Comparison of ENCODE assay signal across 23 cellular contexts in the genomic region with DNA sequence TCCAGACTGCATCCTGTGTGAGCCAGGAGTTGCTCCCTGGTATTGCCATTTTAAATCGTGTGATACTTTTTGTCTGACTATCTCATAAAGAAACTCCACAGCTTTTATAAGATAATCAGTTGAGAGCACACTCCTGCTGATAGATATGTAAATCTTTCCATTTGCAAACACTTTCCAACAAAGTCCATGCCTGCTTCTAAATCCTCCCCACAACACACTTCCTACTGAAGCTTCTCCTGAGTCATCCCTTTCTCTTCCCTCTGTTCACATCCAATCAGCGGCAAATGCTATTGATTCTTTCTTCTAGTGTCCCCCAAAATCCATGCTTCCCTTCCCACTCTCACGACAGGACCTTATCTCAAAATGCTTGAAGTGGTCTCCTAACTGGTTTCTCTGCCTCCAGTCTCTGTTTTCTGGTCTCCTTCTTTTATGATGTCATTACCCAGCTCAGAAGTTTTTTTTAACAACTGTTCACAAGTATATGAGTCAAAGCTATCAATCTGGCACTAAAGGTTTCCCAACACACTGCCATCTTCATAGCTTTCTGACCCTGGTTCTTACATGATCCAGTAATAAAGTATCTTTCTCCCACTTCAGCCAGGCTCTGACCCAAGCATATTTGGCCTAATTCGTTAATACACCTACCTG. TPM values are rescaled to one million over a fixed set of nuclear protein-coding genes. Genes with fewer than 3 reads are reported as not detected.
DNase-seq lines count a peak whose midpoint lies in the region; ATAC-seq, FAIRE-seq and TF ChIP-seq lines count a peak whose summit lies in the region.
"Had no signal": no experiment of that assay in that cellular context is flagged by ENCODE, and none has a peak within 500 bp of the region (broad histone marks: within the 10 kb centered on the region; RNA-seq: fewer than 3 reads in every experiment).

No MANE protein-coding gene starts in this region.

- no peak overlapping the region for H3K4ac ChIP-seq in mesenchymal stem cell (ENCODE audit: low read depth in 1 of 2, low read length in 2 of 2)

- no peak for ATAC-seq in HepG2
- no peak for ATAC-seq in right lobe of liver
- ATAC-seq in K562, result no peak
- no peak for ATAC-seq in HG02852 (IDR thresholded peaks at IDR 0.05; ENCODE audit: unreplicated experiment)
- ATAC-seq: naive thymus-derived CD8-positive, alpha-beta T cell; stimulated activated naive B cell treated with anti-CD40 and anti-IgM and Interleukin-4, amounts not matched to agents 10 μg/mL and 1 μg/mL and 100 μg/mL, for 72 hours had no signal

- H2BK120ac ChIP-seq in mesenchymal stem cell (ENCODE audit: low read depth, low read length), result no peak overlapping the region

- H2BK12ac ChIP-seq in mesenchymal stem cell (ENCODE audit: low read length in 2 of 2), result peak overlapping the region in 1 of 2 experiments; percentile 10

- H2AFZ ChIP-seq in HepG2 (ENCODE audit: low read length), result no peak overlapping the region
- no peak overlapping the region for H2AFZ ChIP-seq in K562 (ENCODE audit: low read depth, low read length)
- H2AFZ ChIP-seq in mesenchymal stem cell (ENCODE audit: low read depth, low read length), result no peak overlapping the region
- H2AFZ ChIP-seq: PC-9 had no signal

- H4K91ac ChIP-seq in mesenchymal stem cell (ENCODE audit: low read length), result no peak overlapping the region

- H3K79me1 ChIP-seq in mesenchymal stem cell (replicated peaks; ENCODE audit: low read length, poor library complexity, severe bottlenecking), result no peaks in the 10 kb centered on the region

- H3K79me2 ChIP-seq in HepG2 (ENCODE audit: insufficient read depth, low read length) (peaks cover 11% of the 10 kb centered on the region), K562 (ENCODE audit: control insufficient read depth, insufficient read depth, low read length) (no peaks in the 10 kb centered on the region)

- TF ChIP-seq EP300 in HepG2 (IDR thresholded peaks at IDR 0.05; ENCODE audit: low read depth in 2 of 2, low read length in 2 of 2) (no peak), HepG2 (CRISPR knock-in tag; IDR thresholded peaks at IDR 0.05; ENCODE audit: borderline replicate concordance) (no peak), K562 (IDR thresholded peaks at IDR 0.05; ENCODE audit: low read length) (no peak), transverse colon (IDR thresholded peaks at IDR 0.05; ENCODE audit: low read depth) (no peak)

- H3K27ac ChIP-seq in HepG2 (ENCODE audit: extremely low read length, insufficient read depth, low read length) (no peak overlapping the region), right lobe of liver (no peak overlapping the region), K562 (ENCODE audit: extremely low read depth, low read depth, low read length) (no peak overlapping the region), mesenchymal stem cell (ENCODE audit: low read length, poor library complexity, severe bottlenecking) (no peak overlapping the region), transverse colon (peak overlapping the region in 1 of 4 donors; percentile 2)
- H3K27ac ChIP-seq: PC-9, upper lobe of left lung had no signal

- TF ChIP-seq POLR2A in HepG2 (IDR thresholded peaks at IDR 0.05; ENCODE audit: insufficient read depth in 1 of 2, low read depth in 2 of 2, low read length in 2 of 2) (no peak), right lobe of liver (IDR thresholded peaks at IDR 0.05) (no peak), K562 (conservative IDR thresholded peaks at IDR 0.05) (no peak), transverse colon (IDR thresholded peaks at IDR 0.05) (no peak)

- no peaks in the 10 kb centered on the region for H4K20me1 ChIP-seq in HepG2 (ENCODE audit: insufficient read depth, low read length)
- H4K20me1 ChIP-seq in K562 (replicated peaks; ENCODE audit: control insufficient read depth, insufficient read depth, low read length), result no peaks in the 10 kb centered on the region

- H3K4me1 ChIP-seq in HepG2 (ENCODE audit: insufficient read depth, low read length) (peaks cover 41% of the 10 kb centered on the region), right lobe of liver (no peaks in the 10 kb centered on the region), K562 (replicated peaks in 1 of 2; ENCODE audit: control insufficient read depth in 2 of 2, insufficient read depth in 2 of 2, low read length in 2 of 2) (peaks cover 2 to 5% of the 10 kb centered on the region in 2 experiments; a peak in 3 of 5 replicates), mesenchymal stem cell (ENCODE audit: control insufficient read depth, insufficient read depth, low read depth, low read length) (peaks cover 7% of the 10 kb centered on the region), transverse colon (peaks cover 0 to 16% (median 15%) of the 10 kb centered on the region in 4 donors)

- no TSS peak for BruUV-seq in HepG2 (replicated peaks; lab: Mats Ljungman, UMichigan)
- BruUV-seq in K562 (replicated peaks; lab: Mats Ljungman, UMichigan), result no TSS peak

- peak overlapping the region in 1 of 2 experiments; percentile 5 for H3K18ac ChIP-seq in mesenchymal stem cell (ENCODE audit: low read depth in 1 of 2, low read length in 2 of 2)

- TF ChIP-seq CTCF in HepG2 (CRISPR knock-in tag; IDR thresholded peaks at IDR 0.05) (no peak), right lobe of liver (IDR thresholded peaks at IDR 0.05) (no peak), K562 (IDR thresholded peaks at IDR 0.05 in 2 of 3, conservative IDR thresholded peaks at IDR 0.05 in 1 of 3; ENCODE audit: insufficient read depth in 2 of 3, low read depth in 1 of 3, low read length in 3 of 3) (no peak), transverse colon (IDR thresholded peaks at IDR 0.05) (no peak)

- H3K27me3 ChIP-seq in HepG2 (ENCODE audit: control insufficient read depth in 1 of 2, insufficient read depth in 2 of 2, low read length in 2 of 2) (no peaks in the 10 kb centered on the region; a peak in 1 of 5 replicates), right lobe of liver (no peaks in the 10 kb centered on the region), K562 (ENCODE audit: control insufficient read depth in 2 of 2, insufficient read depth in 2 of 2, low read length in 2 of 2) (peaks cover 0 to 12% of the 10 kb centered on the region in 2 experiments; a peak in 2 of 5 replicates), mesenchymal stem cell (ENCODE audit: control insufficient read depth in 1 of 2, insufficient read depth in 1 of 2, low read length in 2 of 2) (no peaks in the 10 kb centered on the region), transverse colon (peaks cover 54% of the 10 kb centered on the region)
- H3K27me3 ChIP-seq: upper lobe of left lung had no signal

- CTCF ChIA-PET in HepG2 (lab: Yijun Ruan, JAX; ENCODE audit: low intra/inter-chr PET ratio, low total read pairs), result no interaction called here
- CTCF ChIA-PET in K562 (lab: Yijun Ruan, JAX; ENCODE audit: low intra/inter-chr PET ratio), result no interaction called here

- no peak overlapping the region for H2AK5ac ChIP-seq in mesenchymal stem cell (ENCODE audit: low read length, severe bottlenecking)

- no peak overlapping the region for H3K9ac ChIP-seq in HepG2 (ENCODE audit: insufficient read depth, low read depth, low read length)
- H3K9ac ChIP-seq in K562 (ENCODE audit: insufficient read depth in 1 of 2, low read depth in 2 of 2, low read length in 2 of 2), result no peak overlapping the region
- H3K9ac ChIP-seq in mesenchymal stem cell (ENCODE audit: low read length), result peak overlapping the region; percentile 47

- no peak overlapping the region for H3K23ac ChIP-seq in mesenchymal stem cell (ENCODE audit: low read length in 2 of 2)

- no peak overlapping the region for H3K4me2 ChIP-seq in HepG2 (ENCODE audit: low read depth, low read length)
- H3K4me2 ChIP-seq in K562 (ENCODE audit: insufficient read depth, low read length), result no peak overlapping the region
- no peak overlapping the region for H3K4me2 ChIP-seq in mesenchymal stem cell (ENCODE audit: low read length, poor library complexity, severe bottlenecking)
- H3K4me2 ChIP-seq: PC-9 had no signal

- H3K36me3 ChIP-seq in HepG2 (replicated peaks in 1 of 2; ENCODE audit: control insufficient read depth in 1 of 2, insufficient read depth in 2 of 2, low read length in 2 of 2) (0 out of 5 replicates have a peak, but pooled peaks cover 0 to 3% of the 10 kb centered on the region in 2 experiments), right lobe of liver (no peaks in the 10 kb centered on the region), K562 (ENCODE audit: control insufficient read depth, insufficient read depth, low read length) (no peaks in the 10 kb centered on the region), mesenchymal stem cell (ENCODE audit: control insufficient read depth in 1 of 2, insufficient read depth in 2 of 2, low read depth in 1 of 2, low read length in 2 of 2) (no peaks in the 10 kb centered on the region), transverse colon (no peaks in the 10 kb centered on the region)
- H3K36me3 ChIP-seq: upper lobe of left lung had no signal

- H3K9me3 ChIP-seq in HepG2 (ENCODE audit: low read length) (no peaks in the 10 kb centered on the region), right lobe of liver (no peaks in the 10 kb centered on the region), K562 (replicated peaks; ENCODE audit: control insufficient read depth, insufficient read depth, low read depth, low read length) (no peaks in the 10 kb centered on the region), mesenchymal stem cell (ENCODE audit: control insufficient read depth, low read length) (no peaks in the 10 kb centered on the region), transverse colon (no peaks in the 10 kb centered on the region)
- H3K9me3 ChIP-seq: upper lobe of left lung had no signal

- no peak overlapping the region for H3K14ac ChIP-seq in mesenchymal stem cell (ENCODE audit: low read length in 2 of 2)

- no peak overlapping the region for H4K8ac ChIP-seq in mesenchymal stem cell (ENCODE audit: low read length)

- TF ChIP-seq RAD21 in HepG2 (CRISPR knock-in tag; IDR thresholded peaks at IDR 0.05) (no peak), K562 (CRISPR knock-in tag; conservative IDR thresholded peaks at IDR 0.05 in 1 of 2, IDR thresholded peaks at IDR 0.05 in 1 of 2) (no peak)

- WGBS in HepG2 (ENCODE audit: low lambda C conversion rate), result 93% methylated on average over 4 of the region's 4 CpGs
- 58% methylated on average over 3 of the region's 4 CpGs for WGBS in right lobe of liver (ENCODE audit: insufficient coverage, low coverage, low lambda C conversion rate, missing lambda C conversion rate)
- WGBS in K562 (ENCODE audit: insufficient coverage, low coverage, missing lambda C conversion rate), result 2% methylated on average over 4 of the region's 4 CpGs
- 49% methylated on average over 4 of the region's 4 CpGs for WGBS in mesenchymal stem cell
- WGBS in transverse colon (ENCODE audit: low coverage in 1 of 2), 2 donors, result 68 to 72% methylated on average over 4 of the region's 4 CpGs

- intact Hi-C loops in HepG2 (cut with micrococcal nuclease; ENCODE audit: unreplicated experiment), result no loop called here
- intact Hi-C loops in right lobe of liver (cut with DNase I), result no loop called here
- intact Hi-C loops in K562 (cut with micrococcal nuclease), result no loop called here
- intact Hi-C loops in transverse colon (cut with DNase I; ENCODE audit: low total_unique reads), result no loop called here

- H3K4me3 ChIP-seq in HepG2 (replicated peaks in 1 of 3; ENCODE audit: insufficient read depth in 1 of 3, low read depth in 2 of 3, low read length in 3 of 3) (no peak overlapping the region), right lobe of liver (no peak overlapping the region), K562 (no peak overlapping the region), mesenchymal stem cell (ENCODE audit: insufficient read depth in 1 of 2, low read depth in 1 of 2, low read length in 2 of 2) (no peak overlapping the region), transverse colon (no peak overlapping the region)
- H3K4me3 ChIP-seq: PC-9, upper lobe of left lung had no signal

- in situ Hi-C loops in HepG2 (cut with HindIII; ENCODE audit: extremely low pct_ligation_motif_present, low pct_unique_long_range_greater_than_20kb) (no loop called here), K562 (cut with MboI) (no loop called here), transverse colon (cut with MboI; ENCODE audit: low pct_ligation_motif_present in 1 of 4, low pct_unique_long_range_greater_than_20kb in 1 of 4, low sequenced_read_pairs in 3 of 4) (no loop called here)

- H2BK5ac ChIP-seq in mesenchymal stem cell (ENCODE audit: low read depth, low read length, poor library complexity, severe bottlenecking), result no peak overlapping the region

- DNase-seq in HepG2 (ENCODE audit: low spot score), result no peak
- DNase-seq in right lobe of liver, result no peak
- DNase-seq in K562 (ENCODE audit: extremely low read depth in 1 of 4, low spot score in 3 of 4), result no peak
- DNase-seq in mesenchymal stem cell, result peak; percentile 82
- no peak for DNase-seq in nucleus accumbens (lab: John Stamatoyannopoulos, UW)
- no peak for DNase-seq in transverse colon
- DNase-seq in activated CD4-positive, alpha-beta T cell treated with anti-CD3 and anti-CD28 coated beads, Interleukin-2, amount 50 U/mL, for 4 hours, result no peak
- DNase-seq: ACHN; activated CD4-positive, alpha-beta T cell treated with anti-CD3 and anti-CD28 coated beads, Interleukin-2, amount 10 ng/mL, durations not matched to agents 24 days and 14 days; activated naive CD4-positive, alpha-beta T cell treated with anti-CD3 and anti-CD28 coated beads, Interleukin-2, amount 50 U/mL, for 16 hours; CD8-positive, alpha-beta memory T cell; cortex of kidney; glutamatergic neuron; KG1; naive thymus-derived CD8-positive, alpha-beta T cell; NCI-H1105 treated with DMSO at 0.1 percent for 48 hours; NCI-H82; PC-9; stimulated activated CD4-positive, alpha-beta T cell treated with anti-CD3 and anti-CD28 coated beads, Interleukin-15, amount 100 ng/mL, for 24 hours; stimulated activated naive B cell treated with anti-CD40 and anti-IgM and Interleukin-4, amounts not matched to agents 10 μg/mL and 1 μg/mL and 100 μg/mL, for 72 hours; T1000; upper lobe of left lung had no signal

- FAIRE-seq in HepG2 (lab: Jason Lieb, UNC), result no peak
- FAIRE-seq in K562 (lab: Jason Lieb, UNC), result no peak

- POLR2A ChIA-PET in HepG2 (lab: Yijun Ruan, JAX), result interaction anchor here (1.0 kb wide), 1 partner anchor 9 kb away, joined by 3 read pairs; no protein-coding TSS in a partner anchor
- POLR2A ChIA-PET in K562 (lab: Yijun Ruan, JAX), result interaction anchor here (0.6 kb wide), 1 partner anchor 112 kb away, joined by 3 read pairs; no protein-coding TSS in a partner anchor

- no peak overlapping the region for H2BK15ac ChIP-seq in mesenchymal stem cell (ENCODE audit: low read depth, poor library complexity, severe bottlenecking)

- H3K9me1 ChIP-seq in K562 (ENCODE audit: control insufficient read depth, insufficient read depth, low read length), result no peaks in the 10 kb centered on the region

RNA-seq across cellular contexts. Expression of gene WWTR1, which starts 4.5 kb away (rescaled TPM):
- total RNA-seq in HepG2 (2016; rRNA removed; fragmentation: Illumina TruSeq; extraction: Trizol) (19.7 and 27.0 TPM in 2 replicates), right lobe of liver (10 to 100 TPM; 10.6 to 19.7 (median 15.3) TPM), K562 (2014; rRNA removed) (0.05 TPM in 1 of 2 replicates, not detected in the other), K562 (2014; rRNA removed; fragmentation: Illumina TruSeq; extraction: Trizol) (0.06 and 0.22 TPM in 2 replicates), K562 (2015; rRNA removed; fragmentation: Illumina TruSeq; extraction: Trizol) (0.04 TPM in 1 of 2 replicates, not detected in the other), K562 (2021) (0.47 and 0.60 TPM in 2 replicates), transverse colon (10 to 100 TPM; 40.3 to 80.4 (median 67.6) TPM)
- 3.0 and 4.5 TPM in 2 replicates for total RNA-seq in HepG2 (2016; cell fraction: cytosol; rRNA removed; fragmentation: Illumina TruSeq; extraction: Trizol; ENCODE audit: low read depth)
- 18.2 and 25.1 TPM in 2 replicates for total RNA-seq in HepG2 (2016; cell fraction: insoluble cytoplasmic fraction; rRNA removed; fragmentation: Illumina TruSeq; extraction: Trizol)
- 11.0 and 11.7 TPM in 2 replicates for total RNA-seq in HepG2 (2016; cell fraction: membrane; rRNA removed; fragmentation: Illumina TruSeq; extraction: Trizol)
- 22.2 and 23.3 TPM in 2 replicates for total RNA-seq in HepG2 (2016; cell fraction: nucleus; rRNA removed; fragmentation: Illumina TruSeq; extraction: Trizol)
- polyA plus RNA-seq in HepG2 (2011; rRNA removed) (105 and 139 TPM in 2 replicates), K562 (2011; rRNA removed) (0.32 and 0.89 TPM in 2 replicates), K562 (2014; fragmentation: Illumina TruSeq; extraction: Trizol) (0.06 and 0.21 TPM in 2 replicates), K562 (2014; fragmentation: Nextera tagmentation; extraction: Ambion mirVana) (1 to 10 TPM in 1 of 2 experiments, under 1 TPM in 1; 0.62 to 1.4 TPM), K562 (2014; rRNA removed) (0.34 and 1.5 TPM in 2 replicates)
- polyA plus RNA-seq in HepG2 (2011; cell fraction: cytosol; rRNA removed), result 87.9 and 94.0 TPM in 2 replicates
- 104 and 133 TPM in 2 replicates for polyA plus RNA-seq in HepG2 (2011; cell fraction: nucleus; rRNA removed)
- 75.0 and 83.3 TPM in 2 replicates for polyA plus RNA-seq in HepG2 (2012)
- 5.5 and 5.7 TPM in 2 replicates for polyA plus RNA-seq in HepG2 (2016; cell fraction: cytosol; fragmentation: Illumina TruSeq; extraction: Trizol; ENCODE audit: low read depth)
- polyA plus RNA-seq in HepG2 (2016; cell fraction: insoluble cytoplasmic fraction; fragmentation: Illumina TruSeq; extraction: Trizol; ENCODE audit: low read depth), result 54.5 and 55.7 TPM in 2 replicates
- polyA plus RNA-seq in HepG2 (2016; cell fraction: membrane; fragmentation: Illumina TruSeq; extraction: Trizol; ENCODE audit: low read depth), result 11.1 and 12.3 TPM in 2 replicates
- polyA plus RNA-seq in HepG2 (2016; cell fraction: nucleus; fragmentation: Illumina TruSeq; extraction: Trizol; ENCODE audit: insufficient read depth, low read depth), result 38.7 and 40.5 TPM in 2 replicates
- polyA minus RNA-seq in HepG2 (2011; rRNA and poly(A)+ RNA removed; ENCODE audit: low replicate concordance), result 71.2 and 129 TPM in 2 replicates
- 90.2 and 115 TPM in 2 replicates for polyA minus RNA-seq in HepG2 (2011; cell fraction: cytosol; rRNA and poly(A)+ RNA removed)
- 131 and 167 TPM in 2 replicates for polyA minus RNA-seq in HepG2 (2011; cell fraction: nucleus; rRNA and poly(A)+ RNA removed)
- total RNA-seq in K562 (2011; cell fraction: chromatin; rRNA removed; ENCODE audit: low replicate concordance), result 0.12 and 0.44 TPM in 2 replicates
- total RNA-seq in K562 (2011; cell fraction: nucleolus; rRNA removed), result not detected in 2 replicates
- 0.66 TPM in 1 of 2 replicates, not detected in the other for total RNA-seq in K562 (2011; cell fraction: nucleoplasm; rRNA removed)
- 0.52 and 0.94 TPM in 2 replicates for polyA plus RNA-seq in K562 (2011; cell fraction: cytosol; rRNA removed)
- 0.45 and 0.78 TPM in 2 replicates for polyA plus RNA-seq in K562 (2011; cell fraction: nucleus; rRNA removed)
- polyA plus RNA-seq in K562 (2012), result 0.14 and 0.21 TPM in 2 replicates
- polyA minus RNA-seq in K562 (2011; rRNA and poly(A)+ RNA removed), result 0.72 and 1.5 TPM in 2 replicates
- 1.1 and 2.0 TPM in 2 replicates for polyA minus RNA-seq in K562 (2011; cell fraction: cytosol; rRNA and poly(A)+ RNA removed)
- 0.67 and 1.2 TPM in 2 replicates for polyA minus RNA-seq in K562 (2011; cell fraction: nucleus; rRNA and poly(A)+ RNA removed)
- polyA plus RNA-seq in mesenchymal stem cell (2013, experiment 1 of 2), result 56.1 TPM
- polyA plus RNA-seq in mesenchymal stem cell (2013, experiment 2 of 2), result 57.5 TPM

Comparison
In these comparisons a context has a peak if more than half of its experiments do, and no peak if none do; other contexts are left out.
1. Of the 241 proteins assayed by ChIP-seq in both HepG2 and K562: peak only in HepG2: ZNF263; only in K562: FOSL1 and MAFG; in both: none; in neither: 237; mixed calls (peak in some experiments, not most) for 1.